ENCODE assay signal across 15 cellular contexts in genomic region chr7:142768885-142769284, GRCh38. TPM values are rescaled to one million over a fixed set of nuclear protein-coding genes. Genes with fewer than 3 reads are reported as not detected.
"Had no signal": no experiment of that assay in that cellular context is flagged by ENCODE, and none has a peak within 500 bp of the region (broad histone marks: within the 10 kb centered on the region; RNA-seq: fewer than 3 reads in every experiment).

No MANE protein-coding gene starts in this region.

RNA-seq across cellular contexts. Expression of gene PRSS2, which starts 1.9 kb away (rescaled TPM):
- total RNA-seq: activated naive CD8-positive, alpha-beta T cell treated with anti-CD3 and anti-CD28 coated beads for 36 hours; activated naive CD8-positive, alpha-beta T cell treated with anti-CD3 and anti-CD28 coated beads, Interleukin-2, amount 10 ng/mL, durations not matched to agents 7 days and 5 days; activated T-cell treated with anti-CD3 and anti-CD28 coated beads, Interleukin-2, amount 50 U/mL, for 72 hours; activated T-helper 1 cell treated with anti-CD3 and anti-CD28 coated beads, Interleukin-12 subunit alpha, Interleukin-12 subunit beta, Interleukin-2, Interleukin-4 antibody, amounts not matched to agents 30 ng/mL and 10 ng/mL and 1 ng/mL, durations not matched to agents 14 hours and 24 hours and 36 hours; activated T-helper 17 cell treated with anti-CD3 and anti-CD28 coated beads, Interleukin-2, amount 50 U/mL, for 72 hours; activated T-helper 2 cell treated with anti-CD3 and anti-CD28 coated beads, Interferon-gamma antibody, Interleukin-2, Interleukin-4, amounts not matched to agents 10 μg/mL and 5 μg/mL and 100 μg/mL, durations not matched to agents 14 hours and 24 hours and 36 hours; ascending aorta; astrocyte; breast epithelium; bronchial epithelial cell; cardiac muscle cell; cerebellum; chondrocyte had no signal

RNA-seq across cellular contexts. Expression of gene PRSS1, which starts 19.6 kb away (rescaled TPM):
- total RNA-seq: activated naive CD4-positive, alpha-beta T cell treated with anti-CD3 and anti-CD28 coated beads for 36 hours; activated naive CD4-positive, alpha-beta T cell treated with anti-CD3 and anti-CD28 coated beads, Interleukin-2, amount 50 U/mL, for 72 hours; activated naive CD8-positive, alpha-beta T cell treated with anti-CD3 and anti-CD28 coated beads for 36 hours; activated naive CD8-positive, alpha-beta T cell treated with anti-CD3 and anti-CD28 coated beads, Interleukin-2, amount 10 ng/mL, durations not matched to agents 7 days and 5 days; activated T-cell treated with anti-CD3 and anti-CD28 coated beads, Interleukin-2, amount 50 U/mL, for 72 hours; activated T-helper 1 cell treated with anti-CD3 and anti-CD28 coated beads, Interleukin-12 subunit alpha, Interleukin-12 subunit beta, Interleukin-2, Interleukin-4 antibody, amounts not matched to agents 30 ng/mL and 10 ng/mL and 1 ng/mL, durations not matched to agents 14 hours and 24 hours and 36 hours; activated T-helper 17 cell treated with anti-CD3 and anti-CD28 coated beads, Interleukin-2, amount 50 U/mL, for 72 hours; activated T-helper 2 cell treated with anti-CD3 and anti-CD28 coated beads, Interferon-gamma antibody, Interleukin-2, Interleukin-4, amounts not matched to agents 10 μg/mL and 5 μg/mL and 100 μg/mL, durations not matched to agents 14 hours and 24 hours and 36 hours; ascending aorta; astrocyte; breast epithelium; cardiac muscle cell; cerebellum; chondrocyte had no signal
